In the genomic region with DNA sequence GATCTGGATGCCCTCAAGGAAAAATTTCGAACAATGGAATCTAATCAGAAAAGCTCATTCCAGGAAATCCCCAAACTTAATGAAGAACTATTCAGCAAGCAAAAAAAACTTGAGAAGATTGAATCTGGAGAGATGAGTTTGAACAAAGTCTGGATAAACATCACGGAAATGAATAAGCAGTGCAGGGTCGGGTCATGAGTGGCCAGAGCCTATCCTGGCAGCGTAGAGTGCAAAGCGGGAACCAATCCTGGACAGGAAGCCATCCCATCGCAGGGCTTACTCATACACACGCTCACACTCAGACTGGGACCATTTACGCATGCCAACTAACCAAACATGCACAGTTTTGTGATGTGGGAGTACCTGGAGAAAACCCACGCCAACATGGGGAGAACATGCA, we compare ENCODE assay signal across 25 cellular contexts.
"Had no signal": no experiment of that assay in that cellular context is flagged by ENCODE, and none has a peak within 500 bp of the region (broad histone marks: within the 10 kb centered on the region; RNA-seq: fewer than 3 reads in every experiment).

No MANE protein-coding gene starts in this region.

- H3K4me1 ChIP-seq: gastrocnemius medialis had no signal

- H3K4me3 ChIP-seq: adrenal gland, esophagus muscularis mucosa, gastrocnemius medialis, heart right ventricle, smooth muscle cell, transverse colon had no signal

- H3K9me3 ChIP-seq: adrenal gland, gastrocnemius medialis, transverse colon had no signal

- DNase-seq: activated B cell treated with CpG ODN at 0.5 μM for 24 hours; activated CD4-positive, alpha-beta T cell treated with anti-CD3 and anti-CD28 coated beads for 36 hours; activated CD4-positive, alpha-beta T cell treated with anti-CD3 and anti-CD28 coated beads, Interleukin-2, amount 50 U/mL, for 4 hours; activated CD8-positive, alpha-beta memory T cell treated with anti-CD3 and anti-CD28 coated beads for 24 hours; activated CD8-positive, alpha-beta memory T cell treated with anti-CD3 and anti-CD28 coated beads, Interleukin-2, amount 50 U/mL, for 4 hours; activated T-cell treated with anti-CD3 and anti-CD28 coated beads, Interleukin-2, amount 50 U/mL, for 24 hours; adrenal gland; effector CD4-positive, alpha-beta T cell; gastrocnemius medialis; heart right ventricle; left ventricle myocardium superior; nucleus accumbens; stimulated activated CD4-positive, alpha-beta T cell treated with anti-CD3 and anti-CD28 coated beads, Interleukin-15, amount 100 ng/mL, for 24 hours; T-helper 17 cell; transverse colon had no signal

- H3K27me3 ChIP-seq: adrenal gland, esophagus muscularis mucosa, heart right ventricle, transverse colon had no signal

- H3K27me3 Mint-ChIP-seq: activated B cell treated with CpG ODN at 0.5 μM for 24 hours, memory B cell had no signal

- H3K36me3 Mint-ChIP-seq: stimulated activated memory B cell treated with anti-CD40 and anti-IgM and Interleukin-4, amounts not matched to agents 10 μg/mL and 1 μg/mL and 100 μg/mL, for 72 hours had no signal

- FAIRE-seq: astrocyte, endometrium, urothelium cell line had no signal

- H3K27ac ChIP-seq: adrenal gland, esophagus muscularis mucosa, gastrocnemius medialis, heart right ventricle, transverse colon had no signal

- H3K27ac Mint-ChIP-seq: activated B cell treated with CpG ODN at 0.5 μM for 24 hours; activated CD4-positive, alpha-beta T cell treated with anti-CD3 and anti-CD28 coated beads for 36 hours; activated naive CD4-positive, alpha-beta T cell treated with anti-CD3 and anti-CD28 coated beads, Interleukin-2, amount 50 U/mL, for 72 hours; activated T-cell treated with anti-CD3 and anti-CD28 coated beads, Interleukin-2, amount 50 U/mL, for 24 hours; activated T-helper 17 cell treated with anti-CD3 and anti-CD28 coated beads, Interleukin-2, amount 50 U/mL, for 72 hours; memory B cell; stimulated activated memory B cell treated with anti-CD40 and anti-IgM and Interleukin-4, amounts not matched to agents 10 μg/mL and 1 μg/mL and 100 μg/mL, for 72 hours; T-helper 17 cell had no signal

- H3K4me2 ChIP-seq: smooth muscle cell had no signal

- ATAC-seq: activated CD4-positive, alpha-beta T cell treated with anti-CD3 and anti-CD28 coated beads for 36 hours; activated naive CD4-positive, alpha-beta T cell treated with anti-CD3 and anti-CD28 coated beads, Interleukin-2, amount 50 U/mL, for 72 hours; activated T-helper 17 cell treated with anti-CD3 and anti-CD28 coated beads, Interleukin-2, amount 50 U/mL, for 72 hours; gastrocnemius medialis; heart right ventricle; left ventricle myocardium superior; sciatic nerve; stimulated activated memory B cell treated with anti-CD40 and anti-IgM and Interleukin-4, amounts not matched to agents 10 μg/mL and 1 μg/mL and 100 μg/mL, for 72 hours; T-helper 17 cell had no signal

- H3K4me3 Mint-ChIP-seq: activated B cell treated with CpG ODN at 0.5 μM for 24 hours; activated CD4-positive, alpha-beta T cell treated with anti-CD3 and anti-CD28 coated beads for 36 hours; activated T-cell treated with anti-CD3 and anti-CD28 coated beads, Interleukin-2, amount 50 U/mL, for 24 hours; T-helper 17 cell had no signal

- H3K36me3 ChIP-seq: adrenal gland, gastrocnemius medialis, heart right ventricle, transverse colon had no signal
